Comparison of ENCODE assay signal across 8 cellular contexts in the genomic region with DNA sequence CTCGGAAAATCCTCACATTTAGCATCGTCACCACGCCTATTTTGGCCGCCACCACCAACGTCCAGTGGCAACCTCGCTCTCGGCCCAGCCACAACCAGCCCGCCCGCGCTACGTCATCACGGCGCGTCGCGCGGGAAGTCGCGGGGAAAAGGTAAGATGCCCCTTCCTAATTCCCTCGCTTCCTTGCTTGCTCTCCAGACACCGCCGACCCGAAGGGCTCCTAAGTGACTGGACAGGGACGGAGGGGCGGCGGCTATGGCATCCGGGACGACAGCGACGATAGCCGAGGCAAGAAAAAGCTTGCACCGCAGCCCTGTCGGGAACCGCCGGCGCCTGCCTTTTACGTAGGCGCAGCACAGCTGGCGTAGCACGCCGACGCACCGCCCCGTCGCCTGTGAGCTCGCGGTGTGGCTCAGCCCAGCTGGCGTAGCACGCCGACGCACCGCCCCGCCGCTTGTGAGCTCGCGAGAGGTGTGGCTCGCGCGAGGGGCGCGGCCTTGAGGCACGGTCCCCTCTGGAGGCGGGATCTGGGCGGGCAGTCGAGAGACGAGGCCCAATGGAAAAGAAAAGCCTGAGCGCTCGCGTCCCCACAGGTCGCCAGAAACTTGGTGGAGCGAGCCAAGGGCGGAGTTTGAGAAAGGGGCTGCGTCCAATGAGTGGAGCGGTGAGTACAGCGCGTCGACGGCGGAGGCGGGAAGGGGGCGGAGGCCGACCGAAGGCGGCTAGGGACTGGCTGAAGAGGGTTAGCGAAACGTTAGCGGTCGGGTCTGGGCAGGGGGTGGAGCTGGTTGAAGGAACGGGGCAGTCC. TPM values are rescaled to one million over a fixed set of nuclear protein-coding genes. Genes with fewer than 3 reads are reported as not detected.
DNase-seq lines count a peak whose midpoint lies in the region; ATAC-seq and TF ChIP-seq lines count a peak whose summit lies in the region.

Gene HDAC6 (plus strand): TSS at position 787 of the 808 bp plus-strand sequence. CDS start 626 bp downstream, outside the sequence.

- H3K4me3 ChIP-seq in left lung = peak within 1 kb of the TSS; percentile 44 to 52

- intact Hi-C loops in dendritic cell treated with granulocyte-macrophage colony-stimulating factor and Interleukin-4, amounts not matched to agents 40 ng/mL and 50 ng/mL, for 4 days (cut with micrococcal nuclease) = loop anchor here (2.0 to 5.0 kb wide), 4 partner anchors 65 to 119 kb away; partner anchors contain the start of genes PQBP1, SUV39H1, TIMM17B and WAS
- intact Hi-C loops in left lung (cut with DNase I) = no loop called here

- peaks cover 23% of the 10 kb centered on the region for H3K4me1 Mint-ChIP-seq in dendritic cell treated with granulocyte-macrophage colony-stimulating factor and Interleukin-4, amounts not matched to agents 40 ng/mL and 50 ng/mL, for 4 days (ENCODE audit: low read depth)

- no peaks in the 10 kb centered on the region for H3K9me3 Mint-ChIP-seq in dendritic cell treated with granulocyte-macrophage colony-stimulating factor and Interleukin-4, amounts not matched to agents 40 ng/mL and 50 ng/mL, for 4 days

- peak within 1 kb of the TSS; percentile 89 to 95 for H3K27ac ChIP-seq in left lung

- peak within 1 kb of the TSS; percentile 98 for H3K27ac Mint-ChIP-seq in dendritic cell treated with granulocyte-macrophage colony-stimulating factor and Interleukin-4, amounts not matched to agents 40 ng/mL and 50 ng/mL, for 4 days

- H3K4me1 ChIP-seq in left lung = no peaks in the 10 kb centered on the region

- H3K36me3 Mint-ChIP-seq in dendritic cell treated with granulocyte-macrophage colony-stimulating factor and Interleukin-4, amounts not matched to agents 40 ng/mL and 50 ng/mL, for 4 days (ENCODE audit: low read depth) = peaks cover 38% of the 10 kb centered on the region

- H3K4me3 Mint-ChIP-seq in dendritic cell treated with granulocyte-macrophage colony-stimulating factor and Interleukin-4, amounts not matched to agents 40 ng/mL and 50 ng/mL, for 4 days = peak within 1 kb of the TSS; percentile 88

- DNase-seq in C1 segment of cervical spinal cord (lab: John Stamatoyannopoulos, UW) (peak; percentile 23 to 98 (median 92)), NCI-H748 treated with DMSO at 0.1 percent for 48 hours (lab: John Stamatoyannopoulos, UW) (peak; percentile 96), left lung (peak; percentile 96 to 97)
- peak; percentile 91 to 93 for DNase-seq in activated CD4-positive, alpha-beta T cell treated with anti-CD3 and anti-CD28 coated beads, Interleukin-2, amount 50 U/mL, for 4 hours
- peak; percentile 82 to 83 for DNase-seq in stimulated activated CD4-positive, alpha-beta T cell treated with anti-CD3 and anti-CD28 coated beads, Interleukin-2, amount 100 ng/mL, for 48 hours

- no peaks in the 10 kb centered on the region for H3K9me3 ChIP-seq in left lung

- peak in 1 of 2 donors; percentile 20 for TF ChIP-seq CTCF in left lung (IDR thresholded peaks at IDR 0.05)

- no peaks in the 10 kb centered on the region for H3K27me3 ChIP-seq in left lung

- ATAC-seq in GM19372 (IDR thresholded peaks at IDR 0.05; ENCODE audit: low read depth, unreplicated experiment) (peak; percentile 82), HG03558 (IDR thresholded peaks at IDR 0.05; ENCODE audit: extremely low read depth, unreplicated experiment) (peak; percentile 89), left lung (peak; percentile 94)

- H3K27me3 Mint-ChIP-seq in dendritic cell treated with granulocyte-macrophage colony-stimulating factor and Interleukin-4, amounts not matched to agents 40 ng/mL and 50 ng/mL, for 4 days = no peaks in the 10 kb centered on the region

- H3K36me3 ChIP-seq in left lung = peaks cover 0 to 7% of the 10 kb centered on the region in 2 donors

RNA-seq across cellular contexts. Expression of gene HDAC6, which starts in this region (rescaled TPM):
- total RNA-seq in left lung = 10 to 100 TPM; 76.7 to 82.9 TPM

Comparison
In these comparisons a context has a peak if more than half of its experiments do, and no peak if none do; other contexts are left out.
1. Peak in every context shown above with its lines: DNase-seq, ATAC-seq, H3K4me3 ChIP-seq and H3K27ac ChIP-seq.